Comparison of ENCODE assay signal across 24 cellular contexts in the genomic region with DNA sequence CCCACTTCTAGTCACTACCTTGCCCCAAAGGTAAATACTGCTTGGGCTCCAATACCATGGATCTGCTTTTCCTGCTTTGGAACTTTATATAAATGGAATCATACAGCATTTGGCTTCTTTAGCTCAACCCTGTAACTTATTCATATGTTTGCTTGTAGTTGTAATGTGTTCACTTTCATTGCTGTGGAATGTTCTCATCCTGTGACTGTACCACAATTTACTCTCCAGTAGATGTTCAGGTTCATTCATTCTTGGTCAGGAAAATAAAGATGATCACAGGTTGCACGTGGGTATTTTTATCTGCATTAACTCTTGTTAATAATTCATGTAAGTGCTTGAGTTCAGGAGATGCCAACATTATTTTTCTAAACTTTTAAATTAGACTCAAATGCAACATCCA. TPM values are rescaled to one million over a fixed set of nuclear protein-coding genes. Genes with fewer than 3 reads are reported as not detected.
DNase-seq lines count a peak whose midpoint lies in the region; ATAC-seq, FAIRE-seq and TF ChIP-seq lines count a peak whose summit lies in the region.
"Had no signal": no experiment of that assay in that cellular context is flagged by ENCODE, and none has a peak within 500 bp of the region (broad histone marks: within the 10 kb centered on the region; RNA-seq: fewer than 3 reads in every experiment).

No MANE protein-coding gene starts in this region.

- H2BK15ac ChIP-seq in mesenchymal stem cell (ENCODE audit: low read depth, poor library complexity, severe bottlenecking): no peak overlapping the region

- H4K20me1 ChIP-seq in GM23248 (ENCODE audit: insufficient read depth): no peaks in the 10 kb centered on the region
- H4K20me1 ChIP-seq in astrocyte (ENCODE audit: insufficient read depth, low read length): no peaks in the 10 kb centered on the region

- no peak overlapping the region for H4K91ac ChIP-seq in mesenchymal stem cell (ENCODE audit: low read length)
- H4K91ac ChIP-seq in trophoblast cell (ENCODE audit: low read depth, low read length): no peak overlapping the region

- 48 to 67% methylated on average over 1 of the region's 1 CpG for WGBS in GM23248 (ENCODE audit: low coverage in 1 of 2, low lambda C conversion rate in 2 of 2, missing lambda C conversion rate in 2 of 2), 2 experiments
- no CpG with 5 or more reads among the region's 1 CpG for WGBS in mesenchymal stem cell
- no CpG with 5 or more reads among the region's 1 CpG for WGBS in trophoblast cell (ENCODE audit: extremely low coverage, insufficient coverage, insufficient read length)

- H3K4me2 ChIP-seq in GM23248 (ENCODE audit: unreplicated experiment) (no peak overlapping the region), astrocyte (ENCODE audit: low read length) (no peak overlapping the region), mesenchymal stem cell (ENCODE audit: low read length, poor library complexity, severe bottlenecking) (no peak overlapping the region), trophoblast cell (ENCODE audit: low read length) (no peak overlapping the region)

- H3K4ac ChIP-seq in mesenchymal stem cell (ENCODE audit: low read depth in 1 of 2, low read length in 2 of 2): no peak overlapping the region
- H3K4ac ChIP-seq in trophoblast cell (ENCODE audit: low read depth, low read length): no peak overlapping the region

- peaks cover 25% of the 10 kb centered on the region for H3K4me1 ChIP-seq in GM23248 (ENCODE audit: insufficient read depth)
- no peaks in the 10 kb centered on the region for H3K4me1 ChIP-seq in astrocyte (ENCODE audit: insufficient read depth, low read length)
- peaks cover 4% of the 10 kb centered on the region for H3K4me1 ChIP-seq in mesenchymal stem cell (ENCODE audit: control insufficient read depth, insufficient read depth, low read depth, low read length)
- peaks cover 0 to 2% of the 10 kb centered on the region in 2 experiments for H3K4me1 ChIP-seq in trophoblast cell (ENCODE audit: control insufficient read depth in 1 of 2, insufficient read depth in 2 of 2, low read length in 2 of 2)

- peaks cover 15% of the 10 kb centered on the region for H3K9me3 Mint-ChIP-seq in astrocyte (ENCODE audit: unreplicated experiment)
- no peaks in the 10 kb centered on the region for H3K9me3 Mint-ChIP-seq in activated naive CD4-positive, alpha-beta T cell treated with anti-CD3 and anti-CD28 coated beads, Interleukin-2, amount 50 U/mL, for 72 hours
- H3K9me3 Mint-ChIP-seq: CD8-positive, alpha-beta T cell; IgD-negative memory B cell had no signal

- no peak overlapping the region for H3K27ac Mint-ChIP-seq in astrocyte (ENCODE audit: unreplicated experiment)
- H3K27ac Mint-ChIP-seq in activated naive CD4-positive, alpha-beta T cell treated with anti-CD3 and anti-CD28 coated beads, Interleukin-2, amount 50 U/mL, for 72 hours: no peak overlapping the region
- H3K27ac Mint-ChIP-seq: CD14-positive monocyte; CD8-positive, alpha-beta T cell; H9; IgD-negative memory B cell had no signal

- H3K36me3 ChIP-seq in GM23248 (ENCODE audit: low read depth) (no peaks in the 10 kb centered on the region), astrocyte (ENCODE audit: insufficient read depth, low read length) (no peaks in the 10 kb centered on the region), mesenchymal stem cell (ENCODE audit: control insufficient read depth in 1 of 2, insufficient read depth in 2 of 2, low read depth in 1 of 2, low read length in 2 of 2) (no peaks in the 10 kb centered on the region), trophoblast cell (ENCODE audit: control insufficient read depth in 1 of 2, insufficient read depth in 2 of 2, low read length in 2 of 2) (no peaks in the 10 kb centered on the region)

- H3K27me3 ChIP-seq in GM23248 (replicated peaks; ENCODE audit: insufficient read depth): no peaks in the 10 kb centered on the region
- H3K27me3 ChIP-seq in astrocyte (ENCODE audit: insufficient read depth, low read length): peaks cover 17% of the 10 kb centered on the region
- H3K27me3 ChIP-seq in mesenchymal stem cell (ENCODE audit: control insufficient read depth in 1 of 2, insufficient read depth in 1 of 2, low read length in 2 of 2): peaks cover 9% of the 10 kb centered on the region in 2 experiments
- H3K27me3 ChIP-seq in trophoblast cell (ENCODE audit: insufficient read depth, low read length): peaks cover 9% of the 10 kb centered on the region

- H3K4me3 ChIP-seq in GM23248: no peak overlapping the region
- H3K4me3 ChIP-seq in astrocyte (ENCODE audit: insufficient read depth, low read depth, low read length): no peak overlapping the region
- no peak overlapping the region for H3K4me3 ChIP-seq in epithelial cell of proximal tubule (ENCODE audit: low read depth, low read length)
- no peak overlapping the region for H3K4me3 ChIP-seq in mesenchymal stem cell (ENCODE audit: insufficient read depth in 1 of 2, low read depth in 1 of 2, low read length in 2 of 2)
- H3K4me3 ChIP-seq in trophoblast cell (ENCODE audit: low read depth, low read length): no peak overlapping the region

- no peaks in the 10 kb centered on the region for H3K9me2 ChIP-seq in GM23248 (ENCODE audit: insufficient read depth)

- H3F3A ChIP-seq in GM23248 (ENCODE audit: insufficient read depth): peaks cover 31% of the 10 kb centered on the region

- H3K9ac ChIP-seq in GM23248 (no peak overlapping the region), astrocyte (ENCODE audit: low read length) (no peak overlapping the region), mesenchymal stem cell (ENCODE audit: low read length) (no peak overlapping the region), trophoblast cell (ENCODE audit: low read length) (no peak overlapping the region)

- in situ Hi-C loops in GM23248 (cut with MboI): loop anchor here (25.0 kb wide), 1 partner anchor 442 kb away; no protein-coding TSS in a partner anchor

- TF ChIP-seq CTCF in astrocyte (IDR thresholded peaks at IDR 0.05; ENCODE audit: insufficient read depth, low read depth, low read length): no peak
- TF ChIP-seq CTCF in epithelial cell of proximal tubule (conservative IDR thresholded peaks at IDR 0.05; ENCODE audit: low read depth, low read length): no peak

- no peak overlapping the region for H4K12ac ChIP-seq in trophoblast cell (ENCODE audit: low read depth, low read length)

- ATAC-seq in HG03280 (IDR thresholded peaks at IDR 0.05; ENCODE audit: unreplicated experiment): no peak
- no peak for ATAC-seq in HG02852 (IDR thresholded peaks at IDR 0.05; ENCODE audit: unreplicated experiment)
- ATAC-seq in activated naive CD4-positive, alpha-beta T cell treated with anti-CD3 and anti-CD28 coated beads, Interleukin-2, amount 50 U/mL, for 72 hours: no peak
- ATAC-seq: CD8-positive, alpha-beta T cell had no signal

- no peaks in the 10 kb centered on the region for H3K36me3 Mint-ChIP-seq in astrocyte (ENCODE audit: low read depth, unreplicated experiment)
- no peaks in the 10 kb centered on the region for H3K36me3 Mint-ChIP-seq in activated naive CD4-positive, alpha-beta T cell treated with anti-CD3 and anti-CD28 coated beads, Interleukin-2, amount 50 U/mL, for 72 hours
- H3K36me3 Mint-ChIP-seq: CD8-positive, alpha-beta T cell had no signal

- peak; percentile 63 for FAIRE-seq in astrocyte (lab: Jason Lieb, UNC)
- FAIRE-seq: D721Med, G401.6, GM12891 had no signal

- H2BK5ac ChIP-seq in mesenchymal stem cell (ENCODE audit: low read depth, low read length, poor library complexity, severe bottlenecking) (no peak overlapping the region), trophoblast cell (ENCODE audit: low read depth, low read length, poor library complexity) (no peak overlapping the region)

- H3K9me3 ChIP-seq in GM23248 (ENCODE audit: low read depth): no peaks in the 10 kb centered on the region
- H3K9me3 ChIP-seq in astrocyte (ENCODE audit: insufficient read depth, low read depth, low read length): peaks cover 3% of the 10 kb centered on the region
- H3K9me3 ChIP-seq in mesenchymal stem cell (ENCODE audit: control insufficient read depth, low read length): no peaks in the 10 kb centered on the region
- no peaks in the 10 kb centered on the region for H3K9me3 ChIP-seq in trophoblast cell (ENCODE audit: insufficient read depth, low read depth, low read length)

- H3K14ac ChIP-seq in mesenchymal stem cell (ENCODE audit: low read length in 2 of 2) (no peak overlapping the region), trophoblast cell (ENCODE audit: low read length) (no peak overlapping the region)

- H2BK12ac ChIP-seq in mesenchymal stem cell (ENCODE audit: low read length in 2 of 2): no peak overlapping the region
- no peak overlapping the region for H2BK12ac ChIP-seq in trophoblast cell (ENCODE audit: low read length)

- H3K23ac ChIP-seq in mesenchymal stem cell (ENCODE audit: low read length in 2 of 2) (no peak overlapping the region), trophoblast cell (ENCODE audit: low read length) (no peak overlapping the region)

- H3K79me2 ChIP-seq in GM23248 (ENCODE audit: insufficient read depth) (no peaks in the 10 kb centered on the region), astrocyte (ENCODE audit: insufficient read depth, low read length) (no peaks in the 10 kb centered on the region), trophoblast cell (ENCODE audit: control insufficient read depth, insufficient read depth, low read length, poor library complexity) (no peaks in the 10 kb centered on the region)

- H2AFZ ChIP-seq in GM23248: no peak overlapping the region
- H2AFZ ChIP-seq in astrocyte (ENCODE audit: low read depth, low read length): no peak overlapping the region
- no peak overlapping the region for H2AFZ ChIP-seq in mesenchymal stem cell (ENCODE audit: low read depth, low read length)
- no peak overlapping the region for H2AFZ ChIP-seq in trophoblast cell (ENCODE audit: insufficient read depth, low read length, poor library complexity)

- H4K8ac ChIP-seq in mesenchymal stem cell (ENCODE audit: low read length): no peak overlapping the region
- H4K8ac ChIP-seq in trophoblast cell (ENCODE audit: low read depth, low read length): no peak overlapping the region

- H2AK5ac ChIP-seq in mesenchymal stem cell (ENCODE audit: low read length, severe bottlenecking) (no peak overlapping the region), trophoblast cell (ENCODE audit: low read length) (no peak overlapping the region)

- peaks cover 43% of the 10 kb centered on the region for H3K27me3 Mint-ChIP-seq in astrocyte (ENCODE audit: low read depth, unreplicated experiment)

- H3K18ac ChIP-seq in mesenchymal stem cell (ENCODE audit: low read depth in 1 of 2, low read length in 2 of 2) (no peak overlapping the region), trophoblast cell (ENCODE audit: low read length) (no peak overlapping the region)

- H3K27ac ChIP-seq in GM23248 (no peak overlapping the region), astrocyte (ENCODE audit: low read depth, low read length) (no peak overlapping the region), mesenchymal stem cell (ENCODE audit: low read length, poor library complexity, severe bottlenecking) (peak overlapping the region; percentile 13), trophoblast cell (ENCODE audit: low read depth, low read length) (no peak overlapping the region)
- H3K27ac ChIP-seq: 22Rv1 had no signal

- peaks cover 4% of the 10 kb centered on the region for H3K4me1 Mint-ChIP-seq in astrocyte (ENCODE audit: low read depth, unreplicated experiment)

- no peaks in the 10 kb centered on the region for H3K79me1 ChIP-seq in mesenchymal stem cell (replicated peaks; ENCODE audit: low read length, poor library complexity, severe bottlenecking)
- H3K79me1 ChIP-seq in trophoblast cell (ENCODE audit: low read length): no peaks in the 10 kb centered on the region

- no peak overlapping the region for H3K4me3 Mint-ChIP-seq in astrocyte (ENCODE audit: unreplicated experiment)
- H3K4me3 Mint-ChIP-seq: CD8-positive, alpha-beta T cell; H9; IgD-negative memory B cell had no signal

- DNase-seq in GM23248 (peak; percentile 57), astrocyte (ENCODE audit: low read depth) (no peak), epithelial cell of proximal tubule (ENCODE audit: low read depth) (peak; percentile 69), mesenchymal stem cell (no peak), trophoblast cell (no peak)
- DNase-seq in activated naive CD4-positive, alpha-beta T cell treated with anti-CD3 and anti-CD28 coated beads, Interleukin-2, amount 50 U/mL, for 72 hours (ENCODE audit: low spot score in 2 of 2): no peak
- DNase-seq: CD8-positive, alpha-beta T cell; COR-L47; DMS153; DMS79 treated with DMSO at 0.1 percent for 48 hours; EL; GOT3; H9 had no signal

- H2BK120ac ChIP-seq in mesenchymal stem cell (ENCODE audit: low read depth, low read length) (no peak overlapping the region), trophoblast cell (ENCODE audit: insufficient read depth, low read length, poor library complexity) (no peak overlapping the region)

RNA-seq across cellular contexts. Expression of gene BEAN1, which starts 6.7 kb away (rescaled TPM):
- 0.32 and 1.1 TPM in 2 replicates for total RNA-seq in GM23248 (2014; rRNA removed; shearing (Covaris generic))
- 0.50 and 0.89 TPM in 2 replicates for polyA plus RNA-seq in GM23248 (2016; fragmentation: Nextera tagmentation; extraction: Ambion mirVana)
- total RNA-seq in astrocyte: 1.2 and 2.1 TPM in 2 replicates
- total RNA-seq in epithelial cell of proximal tubule: 2.3 and 7.0 TPM in 2 replicates
- polyA plus RNA-seq in mesenchymal stem cell (2013, experiment 1 of 2): 0.10 TPM
- polyA plus RNA-seq in mesenchymal stem cell (2013, experiment 2 of 2): 0.07 TPM
- 1.0 and 1.2 TPM in 2 replicates for polyA plus RNA-seq in trophoblast cell (2013)
- not detected for total RNA-seq in activated naive CD4-positive, alpha-beta T cell treated with anti-CD3 and anti-CD28 coated beads, Interleukin-2, amount 50 U/mL, for 72 hours
- total RNA-seq: A673; CD8-positive, alpha-beta T cell; HT-29 had no signal
- polyA plus RNA-seq: BJ, IgD-negative memory B cell had no signal

RNA-seq across cellular contexts. Expression of gene CDH5, which starts 53.9 kb away (rescaled TPM):
- not detected in 2 replicates for total RNA-seq in GM23248 (2014; rRNA removed; shearing (Covaris generic))
- polyA plus RNA-seq in GM23248 (2016; fragmentation: Nextera tagmentation; extraction: Ambion mirVana): not detected in 2 replicates
- total RNA-seq in astrocyte (0.30 TPM in 1 of 2 replicates, not detected in the other), epithelial cell of proximal tubule (0.63 and 1.2 TPM in 2 replicates)
- polyA plus RNA-seq in mesenchymal stem cell (2013, experiment 1 of 2): 0.01 TPM
- polyA plus RNA-seq in mesenchymal stem cell (2013, experiment 2 of 2): not detected
- 93.1 and 99.2 TPM in 2 replicates for polyA plus RNA-seq in trophoblast cell (2013)
- not detected for total RNA-seq in activated naive CD4-positive, alpha-beta T cell treated with anti-CD3 and anti-CD28 coated beads, Interleukin-2, amount 50 U/mL, for 72 hours
- total RNA-seq: CD8-positive, alpha-beta T cell; HT-29 had no signal
- polyA plus RNA-seq: BJ, IgD-negative memory B cell had no signal

Comparison
In these comparisons a context has a peak if more than half of its experiments do, and no peak if none do; other contexts are left out.
1. DNase-seq: peak in GM23248 (single experiment) and epithelial cell of proximal tubule (single experiment); none in astrocyte (single experiment), mesenchymal stem cell (single experiment), trophoblast cell (0 of 2) and activated naive CD4-positive, alpha-beta T cell treated with anti-CD3 and anti-CD28 coated beads, Interleukin-2, amount 50 U/mL, for 72 hours (0 of 2).